In genomic region chr19:3509566-3509989, GRCh38 we compare ENCODE assay signal across 11 cellular contexts. TPM values are rescaled to one million over a fixed set of nuclear protein-coding genes. Genes with fewer than 3 reads are reported as not detected.
DNase-seq lines count a peak whose midpoint lies in the region; ATAC-seq and TF ChIP-seq lines count a peak whose summit lies in the region.
"Had no signal": no experiment of that assay in that cellular context is flagged by ENCODE, and none has a peak within 500 bp of the region (broad histone marks: within the 10 kb centered on the region; RNA-seq: fewer than 3 reads in every experiment).

No MANE protein-coding gene starts in this region.

- TF ChIP-seq CTCF in ascending aorta (IDR thresholded peaks at IDR 0.05), result no peak

- H3K27ac ChIP-seq in epithelial cell of prostate, result peak overlapping the region; percentile 87
- no peak overlapping the region for H3K27ac ChIP-seq in ascending aorta
- H3K27ac ChIP-seq: left lung had no signal

- peaks cover 0 to 12% of the 10 kb centered on the region in 2 donors for H3K36me3 ChIP-seq in ascending aorta

- intact Hi-C loops in ascending aorta (cut with DNase I), result loop anchor here (5.0 to 10.0 kb wide), 4 partner anchors 48 to 735 kb away; partner anchors contain the start of genes HMG20B, MFSD12, TBXA2R and YJU2

- no peak for DNase-seq in activated CD4-positive, CD25-positive, alpha-beta regulatory T cell (lab: John Stamatoyannopoulos, UW)
- DNase-seq in activated CD4-positive, alpha-beta T cell treated with anti-CD3 and anti-CD28 coated beads for 48 hours, result peak; percentile 71
- DNase-seq in epithelial cell of prostate (ENCODE audit: low read depth, low spot score) (peak; percentile 70), occipital lobe (lab: John Stamatoyannopoulos, UW) (no peak), ascending aorta (ENCODE audit: low spot score in 2 of 2) (no peak)
- DNase-seq in stimulated activated CD4-positive, alpha-beta T cell treated with anti-CD3 and anti-CD28 coated beads, Interleukin-4, amount 100 ng/mL, for 24 hours, result peak; percentile 46
- DNase-seq: ACHN, NCI-H1417 treated with DMSO at 0.1 percent for 48 hours had no signal

- H3K27me3 ChIP-seq in ascending aorta, result no peaks in the 10 kb centered on the region
- H3K27me3 ChIP-seq: left lung had no signal

- H3K4me1 ChIP-seq in ascending aorta, result peaks cover 5 to 10% of the 10 kb centered on the region in 2 donors

- ATAC-seq in activated CD4-positive, CD25-positive, alpha-beta regulatory T cell treated with anti-CD3 and anti-CD28 coated beads, Interleukin-2, amount 50 U/mL, for 24 hours, result peak; percentile 21 to 27
- ATAC-seq in GM18498 (IDR thresholded peaks at IDR 0.05; ENCODE audit: unreplicated experiment), result no peak
- ATAC-seq: left lung had no signal

- H3K9me3 ChIP-seq in ascending aorta, result no peaks in the 10 kb centered on the region
- H3K9me3 ChIP-seq: left lung had no signal

- no peak overlapping the region for H3K4me3 ChIP-seq in ascending aorta
- H3K4me3 ChIP-seq: left lung had no signal

RNA-seq across cellular contexts. Expression of gene FZR1, which starts 3.5 kb away (rescaled TPM):
- 42.0 TPM for total RNA-seq in occipital lobe
- total RNA-seq in ascending aorta, result 56.8 TPM

RNA-seq across cellular contexts. Expression of gene DOHH, which starts 9.1 kb away (rescaled TPM):
- total RNA-seq in occipital lobe (10.6 TPM), ascending aorta (40.9 TPM)

RNA-seq across cellular contexts. Expression of gene SMIM44, which starts 26.3 kb away (rescaled TPM):
- total RNA-seq in occipital lobe (not detected), ascending aorta (not detected)
- total RNA-seq: left lung had no signal

RNA-seq across cellular contexts. Expression of gene SMIM24, which starts 29.3 kb away (rescaled TPM):
- total RNA-seq in occipital lobe (not detected), ascending aorta (not detected)
- total RNA-seq: left lung had no signal

RNA-seq across cellular contexts. Expression of gene TEKTIP1, which starts 29.4 kb away (rescaled TPM):
- total RNA-seq in occipital lobe (not detected), ascending aorta (not detected)

Comparison
In these comparisons a context has a peak if more than half of its experiments do, and no peak if none do; other contexts are left out.
1. DNase-seq: peak in activated CD4-positive, alpha-beta T cell treated with anti-CD3 and anti-CD28 coated beads for 48 hours (single experiment), epithelial cell of prostate (single experiment) and stimulated activated CD4-positive, alpha-beta T cell treated with anti-CD3 and anti-CD28 coated beads, Interleukin-4, amount 100 ng/mL, for 24 hours (single experiment); none in activated CD4-positive, CD25-positive, alpha-beta regulatory T cell (0 of 4), occipital lobe (single experiment) and ascending aorta (0 of 2).